16 cellular contexts compared by ENCODE assay signal in the genomic region with DNA sequence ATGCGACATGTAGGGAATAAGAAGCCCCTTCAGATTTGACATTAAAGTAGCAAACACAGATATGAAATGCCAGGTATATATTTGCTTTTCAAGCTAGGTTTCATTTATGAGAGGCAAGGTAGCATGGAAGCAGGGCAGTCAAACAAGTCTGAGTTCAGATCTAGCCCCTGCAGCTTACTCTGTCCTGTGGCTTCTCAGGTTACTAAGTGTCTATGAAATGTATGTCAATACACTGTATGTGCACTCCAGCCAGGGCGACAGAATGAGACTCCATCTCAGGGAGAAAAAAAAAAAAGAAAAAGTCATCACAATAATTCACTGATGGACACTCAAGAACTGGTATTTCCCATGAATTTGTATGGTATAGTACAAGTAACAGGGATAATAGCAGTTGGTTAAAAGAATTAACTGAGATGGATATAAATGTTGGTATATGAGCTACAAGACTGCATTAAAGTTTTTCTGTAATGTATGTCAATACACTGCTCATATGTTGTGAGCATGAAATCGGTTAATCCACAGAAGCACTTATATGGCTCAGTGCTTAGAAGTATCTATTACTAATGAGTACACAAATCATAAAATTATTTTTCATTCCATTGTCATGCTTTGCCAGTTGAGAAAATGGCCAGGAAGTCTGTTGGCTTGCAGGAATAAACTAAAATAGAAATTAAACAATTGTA. TPM values are rescaled to one million over a fixed set of nuclear protein-coding genes. Genes with fewer than 3 reads are reported as not detected.
DNase-seq lines count a peak whose midpoint lies in the region; ATAC-seq and TF ChIP-seq lines count a peak whose summit lies in the region.
"Had no signal": no experiment of that assay in that cellular context is flagged by ENCODE, and none has a peak within 500 bp of the region (broad histone marks: within the 10 kb centered on the region; RNA-seq: fewer than 3 reads in every experiment).

No MANE protein-coding gene starts in this region.

- no peaks in the 10 kb centered on the region for H3K9me3 Mint-ChIP-seq in mesothelial cell of epicardium
- H3K9me3 Mint-ChIP-seq in naive thymus-derived CD8-positive, alpha-beta T cell = no peaks in the 10 kb centered on the region
- H3K9me3 Mint-ChIP-seq: GM23338 had no signal

- POLR2A ChIA-PET in naive thymus-derived CD8-positive, alpha-beta T cell (lab: Charles Lee) = no interaction called here

- ATAC-seq in HG02642 (IDR thresholded peaks at IDR 0.05; ENCODE audit: poor library complexity, unreplicated experiment) = no peak
- no peak for ATAC-seq in naive thymus-derived CD8-positive, alpha-beta T cell
- ATAC-seq: GM23338; lower lobe of right lung; stimulated activated naive CD8-positive, alpha-beta T cell treated with anti-CD3 and anti-CD28 coated beads, Interleukin-15, Interleukin-2, amounts not matched to agents 100 U/mL and 50 U/mL, for 24 hours had no signal

- no peaks in the 10 kb centered on the region for H3K27me3 Mint-ChIP-seq in mesothelial cell of epicardium (ENCODE audit: low read depth)
- peaks cover 0 to 3% (median 0%) of the 10 kb centered on the region in 5 donors for H3K27me3 Mint-ChIP-seq in naive thymus-derived CD8-positive, alpha-beta T cell

- TF ChIP-seq CTCF in LNCaP clone FGC (IDR thresholded peaks at IDR 0.05; ENCODE audit: control insufficient read depth, extremely low read depth, insufficient read depth) (no peak), mesothelial cell of epicardium (IDR thresholded peaks at IDR 0.05; ENCODE audit: unreplicated experiment) (no peak)

- H3K4me3 ChIP-seq in LNCaP clone FGC (ENCODE audit: low read depth, low read length) = no peak overlapping the region
- H3K4me3 ChIP-seq: cardiac muscle cell, GM23338, lower lobe of right lung, tibial nerve had no signal

- DNase-seq in DMS53 treated with DMSO at 0.1 percent for 48 hours (lab: John Stamatoyannopoulos, UW; ENCODE audit: unreplicated experiment) = peak; percentile 96
- DNase-seq in LNCaP clone FGC (ENCODE audit: low read depth) = peak; percentile 40
- DNase-seq in NCI-H345 treated with DMSO at 0.1 percent for 48 hours (lab: John Stamatoyannopoulos, UW; ENCODE audit: unreplicated experiment) = peak; percentile 61
- DNase-seq in mesothelial cell of epicardium (ENCODE audit: low spot score in 2 of 2, unreplicated experiment in 2 of 2) = no peak
- no peak for DNase-seq in naive thymus-derived CD8-positive, alpha-beta T cell
- DNase-seq in ureter (ENCODE audit: low spot score) = no peak
- DNase-seq: activated CD4-positive, alpha-beta T cell treated with anti-CD3 and anti-CD28 coated beads, Interleukin-2, amount 50 U/mL, for 4 hours; activated effector memory CD4-positive, alpha-beta T cell treated with anti-CD3 and anti-CD28 coated beads, Interleukin-2, amount 50 U/mL, for 16 hours; foreskin fibroblast; hippocampal formation; lower lobe of right lung; stimulated activated naive CD8-positive, alpha-beta T cell treated with anti-CD3 and anti-CD28 coated beads, Interleukin-15, Interleukin-2, amounts not matched to agents 100 U/mL and 50 U/mL, for 24 hours had no signal

- H3K27ac Mint-ChIP-seq in mesothelial cell of epicardium = peak overlapping the region; percentile 50
- peak overlapping the region in 3 of 10 donors; percentile 10 to 99 (median 15) for H3K27ac Mint-ChIP-seq in naive thymus-derived CD8-positive, alpha-beta T cell
- H3K27ac Mint-ChIP-seq: GM23338 had no signal

- no peaks in the 10 kb centered on the region for H3K36me3 Mint-ChIP-seq in mesothelial cell of epicardium
- H3K36me3 Mint-ChIP-seq in naive thymus-derived CD8-positive, alpha-beta T cell = no peaks in the 10 kb centered on the region

- H3K4me3 Mint-ChIP-seq in mesothelial cell of epicardium = no peak overlapping the region
- peak overlapping the region in 1 of 10 donors; percentile 6 for H3K4me3 Mint-ChIP-seq in naive thymus-derived CD8-positive, alpha-beta T cell
- H3K4me3 Mint-ChIP-seq: GM23338 had no signal

- peaks cover 21% of the 10 kb centered on the region for H3K4me1 Mint-ChIP-seq in mesothelial cell of epicardium
- H3K4me1 Mint-ChIP-seq in naive thymus-derived CD8-positive, alpha-beta T cell = peaks cover 5 to 33% (median 24%) of the 10 kb centered on the region in 4 donors

RNA-seq across cellular contexts. Expression of gene WSB1, which starts 2.9 kb away (rescaled TPM):
- total RNA-seq in mesothelial cell of epicardium (768 to 806 TPM (median 799 TPM) in 3 replicates), ureter (204 TPM)
- 100 to 1,000 TPM; 154 to 159 TPM for total RNA-seq in naive thymus-derived CD8-positive, alpha-beta T cell
- polyA plus RNA-seq in naive thymus-derived CD8-positive, alpha-beta T cell = 100 to 1,000 TPM; 128 to 186 (median 132) TPM

Comparison
In these comparisons a context has a peak if more than half of its experiments do, and no peak if none do; other contexts are left out.
1. DNase-seq: peak in DMS53 treated with DMSO at 0.1 percent for 48 hours (single experiment), LNCaP clone FGC (single experiment) and NCI-H345 treated with DMSO at 0.1 percent for 48 hours (single experiment); none in mesothelial cell of epicardium (0 of 2), naive thymus-derived CD8-positive, alpha-beta T cell (0 of 10) and ureter (single experiment).